Comparison of ENCODE assay signal across 8 cellular contexts in the genomic region with DNA sequence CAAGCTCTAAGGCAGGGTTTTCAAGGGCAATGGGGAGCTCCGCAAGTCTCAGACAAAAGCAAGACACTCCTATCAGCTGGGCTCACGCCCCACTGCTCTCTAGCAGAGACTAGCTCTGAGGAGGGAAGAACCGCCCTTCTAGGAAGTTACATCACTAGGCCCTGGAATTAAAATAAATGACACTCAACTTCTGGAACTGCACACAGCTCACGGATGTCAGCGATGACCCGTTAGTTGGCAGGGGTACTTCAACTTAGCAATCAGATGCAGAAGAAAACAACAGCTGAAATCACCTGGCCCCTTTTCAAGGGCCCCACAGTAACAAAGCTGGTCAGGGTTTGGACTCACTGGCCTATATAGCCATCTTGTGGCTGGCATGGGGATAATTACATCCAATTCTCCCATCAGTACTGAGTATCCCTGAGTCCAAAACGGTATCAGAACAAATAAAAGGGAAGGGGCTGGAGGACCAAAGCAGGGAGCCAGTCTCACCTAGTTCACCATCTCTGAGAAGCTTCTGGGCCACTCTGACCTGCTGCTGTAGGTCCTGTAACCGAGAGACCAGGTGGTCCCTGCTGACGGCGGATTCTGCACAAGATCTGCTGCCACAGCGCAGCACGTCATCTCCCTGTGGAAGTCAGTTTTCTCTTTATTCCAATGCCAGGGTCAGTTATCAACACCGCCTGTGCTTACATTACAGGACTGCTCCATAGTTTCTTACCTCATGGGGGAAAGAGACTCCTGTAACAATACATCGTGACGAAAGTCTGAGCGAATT. TPM values are rescaled to one million over a fixed set of nuclear protein-coding genes. Genes with fewer than 3 reads are reported as not detected.
DNase-seq lines count a peak whose midpoint lies in the region; ATAC-seq and TF ChIP-seq lines count a peak whose summit lies in the region.

No MANE protein-coding gene starts in this region.

- H3K4me1 ChIP-seq in OCI-LY1 (ENCODE audit: insufficient read depth, low read length, severe bottlenecking), result peaks cover 21% of the 10 kb centered on the region
- peaks cover 4 to 13% (median 7%) of the 10 kb centered on the region in 4 donors for H3K4me1 ChIP-seq in right lobe of liver
- H3K4me1 ChIP-seq in thyroid gland, result peaks cover 47 to 71% of the 10 kb centered on the region in 2 donors

- H3K9me3 ChIP-seq in OCI-LY1 (ENCODE audit: low read length), result no peaks in the 10 kb centered on the region
- H3K9me3 ChIP-seq in right lobe of liver, result no peaks in the 10 kb centered on the region
- no peaks in the 10 kb centered on the region for H3K9me3 ChIP-seq in thyroid gland

- H3K9me3 Mint-ChIP-seq in activated naive CD4-positive, alpha-beta T cell treated with anti-CD3 and anti-CD28 coated beads, Interleukin-2, amount 10 ng/mL, durations not matched to agents 7 days and 5 days, result no peaks in the 10 kb centered on the region

- no peak overlapping the region; the same call in 1 of the 2 replicates for H3K9ac ChIP-seq in OCI-LY1 (ENCODE audit: low read length)

- H3K4me3 Mint-ChIP-seq in activated naive CD4-positive, alpha-beta T cell treated with anti-CD3 and anti-CD28 coated beads, Interleukin-2, amount 10 ng/mL, durations not matched to agents 7 days and 5 days, result no peak overlapping the region

- peak overlapping the region; percentile 67 for H3K27ac Mint-ChIP-seq in activated naive CD4-positive, alpha-beta T cell treated with anti-CD3 and anti-CD28 coated beads, Interleukin-2, amount 10 ng/mL, durations not matched to agents 7 days and 5 days

- H3K4me3 ChIP-seq in OCI-LY1 (ENCODE audit: low read depth, low read length, poor library complexity, severe bottlenecking) (no peak overlapping the region), coronary artery (peak overlapping the region; percentile 63), right lobe of liver (no peak overlapping the region), thyroid gland (replicated peaks in 1 of 3) (no peak overlapping the region)

- ATAC-seq in right lobe of liver (peak; percentile 71 to 80 (median 78)), GM21381 (IDR thresholded peaks at IDR 0.05; ENCODE audit: unreplicated experiment) (no peak)

- H3K36me3 ChIP-seq in OCI-LY1 (ENCODE audit: insufficient read depth, low read length) (peaks cover 85% of the 10 kb centered on the region), right lobe of liver (peaks cover 0 to 9% (median 0%) of the 10 kb centered on the region in 4 donors), thyroid gland (no peaks in the 10 kb centered on the region)

- H3K4me1 Mint-ChIP-seq in activated naive CD4-positive, alpha-beta T cell treated with anti-CD3 and anti-CD28 coated beads, Interleukin-2, amount 10 ng/mL, durations not matched to agents 7 days and 5 days, result peaks cover 14% of the 10 kb centered on the region

- H3K27ac ChIP-seq in OCI-LY1 (ENCODE audit: low read depth, low read length, poor library complexity, severe bottlenecking), result peak overlapping the region; percentile 30
- H3K27ac ChIP-seq in coronary artery, result peak overlapping the region; percentile 95 to 100
- H3K27ac ChIP-seq in right lobe of liver, result peak overlapping the region; percentile 73 to 88 (median 88)
- H3K27ac ChIP-seq in thyroid gland, result peak overlapping the region; percentile 88 to 99 (median 98)

- TF ChIP-seq CTCF in OCI-LY1 (IDR thresholded peaks at IDR 0.05; ENCODE audit: low read length) (peak; percentile 68), coronary artery (IDR thresholded peaks at IDR 0.05) (peak; percentile 65), right lobe of liver (IDR thresholded peaks at IDR 0.05) (peak; percentile 68 to 81 (median 72)), thyroid gland (IDR thresholded peaks at IDR 0.05) (peak; percentile 53 to 95 (median 78))

- no peak overlapping the region for H3K4me2 ChIP-seq in OCI-LY1 (ENCODE audit: low read length)

- peaks cover 45% of the 10 kb centered on the region for H3K36me3 Mint-ChIP-seq in activated naive CD4-positive, alpha-beta T cell treated with anti-CD3 and anti-CD28 coated beads, Interleukin-2, amount 10 ng/mL, durations not matched to agents 7 days and 5 days

- no peak for DNase-seq in activated naive CD4-positive, alpha-beta T cell treated with anti-CD3 and anti-CD28 coated beads, Interleukin-2, amount 10 ng/mL, durations not matched to agents 7 days and 5 days
- DNase-seq in activated naive CD4-positive, alpha-beta T cell treated with anti-CD3 and anti-CD28 coated beads, Interleukin-2, amount 50 U/mL, for 16 hours, result no peak
- DNase-seq in coronary artery (ENCODE audit: low spot score) (peak; percentile 95), right lobe of liver (peak; percentile 67 to 74 (median 73)), thyroid gland (peak; percentile 86 to 90), SIG-M5 treated with dmso at 0.1 percent for 504 hours (lab: John Stamatoyannopoulos, UW; ENCODE audit: unreplicated experiment) (no peak)

- CTCF ChIA-PET in activated naive CD4-positive, alpha-beta T cell treated with anti-CD3 and anti-CD28 coated beads, Interleukin-2, amount 10 ng/mL, durations not matched to agents 7 days and 5 days (lab: Charles Lee), result interaction anchor here (0.5 to 3.7 kb wide), 7 partner anchors 14 to 870 kb away, joined by 3 to 30 read pairs (median 3); no protein-coding TSS in a partner anchor

- peak; percentile 74 for TF ChIP-seq POLR2A in right lobe of liver (IDR thresholded peaks at IDR 0.05)
- peak in 1 of 2 donors; percentile 83 for TF ChIP-seq POLR2A in thyroid gland (IDR thresholded peaks at IDR 0.05)

- H3K27me3 Mint-ChIP-seq in activated naive CD4-positive, alpha-beta T cell treated with anti-CD3 and anti-CD28 coated beads, Interleukin-2, amount 10 ng/mL, durations not matched to agents 7 days and 5 days, result no peaks in the 10 kb centered on the region

- H3K79me2 ChIP-seq in OCI-LY1 (ENCODE audit: insufficient read depth, low read length), result no peaks in the 10 kb centered on the region

- no peaks in the 10 kb centered on the region for H3K9me2 ChIP-seq in OCI-LY1 (ENCODE audit: low read depth, low read length)

- WGBS in right lobe of liver (ENCODE audit: insufficient coverage, low coverage, low lambda C conversion rate, missing lambda C conversion rate), result 10% methylated on average over 6 of the region's 16 CpGs
- WGBS in thyroid gland, 2 donors, result 50 to 51% methylated on average over 16 of the region's 16 CpGs

- H2AFZ ChIP-seq in OCI-LY1 (ENCODE audit: low read length), result no peak overlapping the region

- H3K27me3 ChIP-seq in OCI-LY1 (ENCODE audit: insufficient read depth, low read length), result no peaks in the 10 kb centered on the region
- H3K27me3 ChIP-seq in right lobe of liver, result no peaks in the 10 kb centered on the region
- H3K27me3 ChIP-seq in thyroid gland, result no peaks in the 10 kb centered on the region

- no peaks in the 10 kb centered on the region for H4K20me1 ChIP-seq in OCI-LY1 (ENCODE audit: insufficient read depth, low read length)

- no peaks in the 10 kb centered on the region for H3F3A ChIP-seq in OCI-LY1 (ENCODE audit: insufficient read depth, low read length)

- intact Hi-C loops in right lobe of liver (cut with DNase I) (loop anchor here in 1 of 2 donors (5.0 kb wide), 1 partner anchor 57 kb away; no protein-coding TSS in a partner anchor), thyroid gland (cut with DNase I) (no loop called here)

RNA-seq across cellular contexts. Expression of a gene that starts 22.2 kb away (rescaled TPM):
- total RNA-seq in right lobe of liver, result 1,000 to 10,000 TPM in 2 of 6 experiments, 100 to 1,000 TPM in 4; 621 to 1,110 (median 800) TPM
- 1,000 to 10,000 TPM in 1 of 4 donors, 100 to 1,000 TPM in 3; 289 to 1,632 (median 420) TPM for total RNA-seq in thyroid gland

RNA-seq across cellular contexts. Expression of a gene that starts 41.4 kb away (rescaled TPM):
- total RNA-seq in right lobe of liver (1,000 to 10,000 TPM; 1,040 to 1,391 (median 1,137) TPM), thyroid gland (1 to 10 TPM; 4.3 to 9.7 (median 7.1) TPM)

RNA-seq across cellular contexts. Expression of a gene that starts 45.7 kb away (rescaled TPM):
- 1 to 10 TPM; 4.6 to 6.7 (median 6.0) TPM for total RNA-seq in right lobe of liver
- total RNA-seq in thyroid gland, result 10 to 100 TPM; 19.3 to 21.9 (median 20.4) TPM

RNA-seq across cellular contexts. Expression of a gene that starts 45.8 kb away (rescaled TPM):
- 10 to 100 TPM; 10.9 to 35.5 (median 29.2) TPM for total RNA-seq in right lobe of liver
- 10 to 100 TPM; 24.0 to 37.2 (median 26.4) TPM for total RNA-seq in thyroid gland

RNA-seq across cellular contexts. Expression of a gene that starts 59.5 kb away (rescaled TPM):
- total RNA-seq in right lobe of liver (10 to 100 TPM; 23.0 to 27.2 (median 23.9) TPM), thyroid gland (10 to 100 TPM; 25.6 to 31.0 (median 30.3) TPM)

Comparison
In these comparisons a context has a peak if more than half of its experiments do, and no peak if none do; other contexts are left out.
1. DNase-seq: peak in coronary artery (single experiment), right lobe of liver (3 of 3) and thyroid gland (2 of 2); none in activated naive CD4-positive, alpha-beta T cell treated with anti-CD3 and anti-CD28 coated beads, Interleukin-2, amount 10 ng/mL, durations not matched to agents 7 days and 5 days (single experiment), activated naive CD4-positive, alpha-beta T cell treated with anti-CD3 and anti-CD28 coated beads, Interleukin-2, amount 50 U/mL, for 16 hours (single experiment) and SIG-M5 treated with dmso at 0.1 percent for 504 hours (single experiment).
2. H3K27ac ChIP-seq: peak in every context shown above with its lines; median percentile 98 in thyroid gland; 98 in coronary artery; 88 in right lobe of liver; 30 in OCI-LY1.
3. RNA of a gene that starts 41.4 kb away (total RNA-seq): 1,040 to 1,391 TPM in right lobe of liver; 4.3 to 9.7 TPM in thyroid gland; every median in the first group is over 10 times any median in the second.
4. Peak in every context shown above with its lines, with median percentiles within 50 percentile points of each other: CTCF ChIP-seq.